Comparison of ENCODE assay signal across 8 cellular contexts in genomic region chr14:77067632-77068514, GRCh38. TPM values are rescaled to one million over a fixed set of nuclear protein-coding genes. Genes with fewer than 3 reads are reported as not detected.
DNase-seq lines count a peak whose midpoint lies in the region; ATAC-seq and TF ChIP-seq lines count a peak whose summit lies in the region.

No MANE protein-coding gene starts in this region.

- 38 to 44% methylated on average over 10 to 11 of the region's 11 CpGs for WGBS in GM23248 (ENCODE audit: low coverage in 1 of 2, low lambda C conversion rate in 2 of 2, missing lambda C conversion rate in 2 of 2), 2 experiments

- CTCF ChIA-PET in BJ (lab: Yijun Ruan, JAX): interaction anchor here (0.6 to 11.0 kb wide), 31 partner anchors 8 to 204 kb away, joined by 3 to 396 read pairs (median 4); no protein-coding TSS in a partner anchor

- H2AFZ ChIP-seq in GM23248: no peak overlapping the region

- H3K9ac ChIP-seq in GM23248: no peak overlapping the region

- H3K4me3 ChIP-seq in BJ (ENCODE audit: low read depth, low read length) (no peak overlapping the region), GM23248 (no peak overlapping the region)

- no peaks in the 10 kb centered on the region for H3K9me3 ChIP-seq in GM23248 (ENCODE audit: low read depth)

- POLR2A ChIA-PET in BJ (lab: Charles Lee): no interaction called here

- no peak overlapping the region for H3K27ac ChIP-seq in GM23248

- no peaks in the 10 kb centered on the region for H3K36me3 ChIP-seq in BJ (ENCODE audit: control insufficient read depth, insufficient read depth, low read length)
- no peaks in the 10 kb centered on the region for H3K36me3 ChIP-seq in GM23248 (ENCODE audit: low read depth)

- peak; percentile 94 for TF ChIP-seq CTCF in BJ (IDR thresholded peaks at IDR 0.05; ENCODE audit: insufficient read depth, low read depth, low read length)

- peaks cover 5% of the 10 kb centered on the region for H3F3A ChIP-seq in GM23248 (ENCODE audit: insufficient read depth)

- no peaks in the 10 kb centered on the region for H3K79me2 ChIP-seq in GM23248 (ENCODE audit: insufficient read depth)

- in situ Hi-C loops in GM23248 (cut with MboI): loop anchor here (10.0 kb wide), 2 partner anchors 153 to 183 kb away; no protein-coding TSS in a partner anchor

- DNase-seq in BJ (ENCODE audit: low read depth) (no peak), GM23248 (peak; percentile 82), NCI-H2171 (lab: John Stamatoyannopoulos, UW) (peak; percentile 89), cerebellar cortex (ENCODE audit: low spot score) (peak; percentile 87), left lobe of liver (ENCODE audit: low spot score) (peak; percentile 71)
- DNase-seq in activated CD4-positive, CD25-positive, alpha-beta regulatory T cell (lab: John Stamatoyannopoulos, UW): peak; percentile 6 to 30 (median 22)
- peak; percentile 42 to 49 for DNase-seq in stimulated activated CD4-positive, alpha-beta T cell treated with anti-CD3 and anti-CD28 coated beads, Interleukin-4, amount 100 ng/mL, for 48 hours (ENCODE audit: low read depth in 2 of 2)

- no peak overlapping the region for H3K4me2 ChIP-seq in GM23248 (ENCODE audit: unreplicated experiment)

- peaks cover 6% of the 10 kb centered on the region for H3K4me1 ChIP-seq in GM23248 (ENCODE audit: insufficient read depth)

- H3K27me3 ChIP-seq in BJ (ENCODE audit: control insufficient read depth, insufficient read depth, low read length) (no peaks in the 10 kb centered on the region), GM23248 (replicated peaks; ENCODE audit: insufficient read depth) (no peaks in the 10 kb centered on the region)

- ATAC-seq in left lobe of liver (peak; percentile 86), HG03196 (IDR thresholded peaks at IDR 0.05; ENCODE audit: unreplicated experiment) (no peak)

- H4K20me1 ChIP-seq in GM23248 (ENCODE audit: insufficient read depth): no peaks in the 10 kb centered on the region

- H3K9me2 ChIP-seq in GM23248 (ENCODE audit: insufficient read depth): no peaks in the 10 kb centered on the region

RNA-seq across cellular contexts. Expression of gene CIPC, which starts 30.2 kb away (rescaled TPM):
- polyA plus RNA-seq in BJ (2011; rRNA removed) (14.2 and 15.5 TPM in 2 replicates), GM23248 (2016; fragmentation: Nextera tagmentation; extraction: Ambion mirVana) (5.5 and 5.6 TPM in 2 replicates)
- polyA minus RNA-seq in BJ (2011; rRNA and poly(A)+ RNA removed): 13.6 and 15.9 TPM in 2 replicates
- 10.8 and 14.4 TPM in 2 replicates for total RNA-seq in GM23248 (2014; rRNA removed; shearing (Covaris generic))
- total RNA-seq in left lobe of liver: 11.8 TPM

RNA-seq across cellular contexts. Expression of gene IRF2BPL, which starts 39.4 kb away (rescaled TPM):
- 11.3 and 17.6 TPM in 2 replicates for polyA plus RNA-seq in BJ (2011; rRNA removed)
- polyA minus RNA-seq in BJ (2011; rRNA and poly(A)+ RNA removed): 11.8 and 15.8 TPM in 2 replicates
- total RNA-seq in GM23248 (2014; rRNA removed; shearing (Covaris generic)): 43.4 and 51.0 TPM in 2 replicates
- polyA plus RNA-seq in GM23248 (2016; fragmentation: Nextera tagmentation; extraction: Ambion mirVana): 4.8 and 4.9 TPM in 2 replicates
- total RNA-seq in left lobe of liver: 18.1 TPM
